Comparison of ENCODE assay signal across 22 cellular contexts in the genomic region with DNA sequence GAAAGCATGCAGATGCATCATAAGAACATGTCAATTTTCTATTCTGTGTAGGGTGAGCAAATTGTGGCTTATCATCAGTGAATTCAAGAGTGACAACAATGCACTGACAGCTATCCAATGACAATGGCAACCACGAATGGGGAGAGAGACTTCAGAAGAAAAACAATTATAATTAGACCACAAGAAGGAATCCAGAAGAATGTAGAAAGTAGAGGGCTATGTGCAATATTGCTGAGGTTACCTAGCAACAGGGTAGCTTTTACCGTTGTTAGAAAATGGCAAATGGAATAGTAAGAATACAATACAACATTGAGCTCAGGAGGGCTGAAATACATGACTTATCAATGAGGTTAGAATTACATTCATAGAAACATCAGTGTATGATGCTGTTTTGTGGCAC.
DNase-seq lines count a peak whose midpoint lies in the region; ATAC-seq, FAIRE-seq and TF ChIP-seq lines count a peak whose summit lies in the region.
"Had no signal": no experiment of that assay in that cellular context is flagged by ENCODE, and none has a peak within 500 bp of the region (broad histone marks: within the 10 kb centered on the region; RNA-seq: fewer than 3 reads in every experiment).

No MANE protein-coding gene starts in this region.

- no peak overlapping the region for H3K4me2 ChIP-seq in astrocyte (ENCODE audit: low read length)
- H3K4me2 ChIP-seq in trophoblast cell (ENCODE audit: low read length), result no peak overlapping the region
- H3K4me2 ChIP-seq: A549 had no signal

- no peak overlapping the region for H3K4ac ChIP-seq in trophoblast cell (ENCODE audit: low read depth, low read length)

- no CpG with 5 or more reads among the region's 2 CpGs for WGBS in trophoblast cell (ENCODE audit: extremely low coverage, insufficient coverage, insufficient read length)

- no peak overlapping the region for H4K91ac ChIP-seq in trophoblast cell (ENCODE audit: low read depth, low read length)

- peaks cover 12% of the 10 kb centered on the region for H3K4me1 Mint-ChIP-seq in astrocyte (ENCODE audit: low read depth, unreplicated experiment)
- no peaks in the 10 kb centered on the region for H3K4me1 Mint-ChIP-seq in activated naive CD4-positive, alpha-beta T cell treated with anti-CD3 and anti-CD28 coated beads, Interleukin-2, amount 10 ng/mL, durations not matched to agents 7 days and 5 days

- no peak overlapping the region for H2BK12ac ChIP-seq in trophoblast cell (ENCODE audit: low read length)

- H2BK5ac ChIP-seq in trophoblast cell (ENCODE audit: low read depth, low read length, poor library complexity), result no peak overlapping the region

- H3K9me3 Mint-ChIP-seq in astrocyte (ENCODE audit: unreplicated experiment), result peaks cover 2% of the 10 kb centered on the region
- H3K9me3 Mint-ChIP-seq in activated naive CD4-positive, alpha-beta T cell treated with anti-CD3 and anti-CD28 coated beads, Interleukin-2, amount 10 ng/mL, durations not matched to agents 7 days and 5 days, result no peaks in the 10 kb centered on the region
- H3K9me3 Mint-ChIP-seq: HFFc6 had no signal

- no peak overlapping the region for H3K14ac ChIP-seq in trophoblast cell (ENCODE audit: low read length)

- H3K18ac ChIP-seq in trophoblast cell (ENCODE audit: low read length), result no peak overlapping the region

- H4K12ac ChIP-seq in trophoblast cell (ENCODE audit: low read depth, low read length), result no peak overlapping the region

- H3K23ac ChIP-seq in trophoblast cell (ENCODE audit: low read length), result no peak overlapping the region

- peak; percentile 13 for DNase-seq in LHCN-M2 (ENCODE audit: low read depth)
- DNase-seq in astrocyte (ENCODE audit: low read depth), result no peak
- DNase-seq in fibroblast of peridontal ligament (ENCODE audit: extremely low read depth), result peak; percentile 51
- peak; percentile 49 to 86 for DNase-seq in trophoblast cell
- DNase-seq in activated naive CD4-positive, alpha-beta T cell treated with anti-CD3 and anti-CD28 coated beads, Interleukin-2, amount 10 ng/mL, durations not matched to agents 7 days and 5 days, result no peak
- DNase-seq in T-helper 9 cell, result no peak
- no peak for DNase-seq in brain microvascular endothelial cell
- DNase-seq: CD8-positive, alpha-beta T cell; COR-L47; DMS153; DMS79 treated with DMSO at 0.1 percent for 48 hours; EL; HCEC 1CT; HFFc6 had no signal

- no peaks in the 10 kb centered on the region for H3K79me1 ChIP-seq in trophoblast cell (ENCODE audit: low read length)

- H3K9me3 ChIP-seq in astrocyte (ENCODE audit: insufficient read depth, low read depth, low read length), result no peaks in the 10 kb centered on the region
- H3K9me3 ChIP-seq in trophoblast cell (ENCODE audit: insufficient read depth, low read depth, low read length), result no peaks in the 10 kb centered on the region
- H3K9me3 ChIP-seq: A549 had no signal

- in situ Hi-C loops in brain microvascular endothelial cell (cut with HindIII; ENCODE audit: low pct_ligation_motif_present, low sequenced_read_pairs), result no loop called here

- H4K20me1 ChIP-seq in astrocyte (ENCODE audit: insufficient read depth, low read length), result no peaks in the 10 kb centered on the region

- peak overlapping the region; percentile 28 for H3K27ac Mint-ChIP-seq in astrocyte (ENCODE audit: unreplicated experiment)
- H3K27ac Mint-ChIP-seq in activated naive CD4-positive, alpha-beta T cell treated with anti-CD3 and anti-CD28 coated beads, Interleukin-2, amount 10 ng/mL, durations not matched to agents 7 days and 5 days, result no peak overlapping the region
- H3K27ac Mint-ChIP-seq: CD14-positive monocyte; CD8-positive, alpha-beta T cell; HFFc6 had no signal

- H3K4me3 ChIP-seq in astrocyte (ENCODE audit: insufficient read depth, low read depth, low read length) (no peak overlapping the region), trophoblast cell (ENCODE audit: low read depth, low read length) (no peak overlapping the region), brain microvascular endothelial cell (ENCODE audit: low read depth, low read length) (no peak overlapping the region)
- H3K4me3 ChIP-seq: A549 had no signal

- H3K36me3 ChIP-seq in astrocyte (ENCODE audit: insufficient read depth, low read length) (no peaks in the 10 kb centered on the region), trophoblast cell (ENCODE audit: control insufficient read depth in 1 of 2, insufficient read depth in 2 of 2, low read length in 2 of 2) (no peaks in the 10 kb centered on the region), brain microvascular endothelial cell (replicated peaks) (no peaks in the 10 kb centered on the region)

- H3K9ac ChIP-seq in astrocyte (ENCODE audit: low read length) (no peak overlapping the region), trophoblast cell (ENCODE audit: low read length) (no peak overlapping the region)

- FAIRE-seq in astrocyte (lab: Jason Lieb, UNC), result no peak
- FAIRE-seq: A549, D721Med, G401.6, GM12891, HepG2, HTR-8/SVneo had no signal

- ATAC-seq in GM18858 (IDR thresholded peaks at IDR 0.05; ENCODE audit: unreplicated experiment), result no peak
- ATAC-seq: A549; CD8-positive, alpha-beta T cell; HepG2 had no signal

- TF ChIP-seq CTCF in astrocyte (IDR thresholded peaks at IDR 0.05; ENCODE audit: insufficient read depth, low read depth, low read length), result no peak
- no peak for TF ChIP-seq CTCF in brain microvascular endothelial cell (IDR thresholded peaks at IDR 0.05; ENCODE audit: low read depth, low read length, missing control alignments)

- no peak overlapping the region for H4K8ac ChIP-seq in trophoblast cell (ENCODE audit: low read depth, low read length)

- H2AFZ ChIP-seq in astrocyte (ENCODE audit: low read depth, low read length), result no peak overlapping the region
- no peak overlapping the region for H2AFZ ChIP-seq in trophoblast cell (ENCODE audit: insufficient read depth, low read length, poor library complexity)

- no peaks in the 10 kb centered on the region for H3K79me2 ChIP-seq in astrocyte (ENCODE audit: insufficient read depth, low read length)
- no peaks in the 10 kb centered on the region for H3K79me2 ChIP-seq in trophoblast cell (ENCODE audit: control insufficient read depth, insufficient read depth, low read length, poor library complexity)

- CTCF ChIA-PET in activated naive CD4-positive, alpha-beta T cell treated with anti-CD3 and anti-CD28 coated beads, Interleukin-2, amount 10 ng/mL, durations not matched to agents 7 days and 5 days (lab: Charles Lee), result no interaction called here

- no peak overlapping the region for H3K4me3 Mint-ChIP-seq in astrocyte (ENCODE audit: unreplicated experiment)
- H3K4me3 Mint-ChIP-seq in activated naive CD4-positive, alpha-beta T cell treated with anti-CD3 and anti-CD28 coated beads, Interleukin-2, amount 10 ng/mL, durations not matched to agents 7 days and 5 days, result no peak overlapping the region
- H3K4me3 Mint-ChIP-seq: CD14-positive monocyte; CD8-positive, alpha-beta T cell; HFFc6 had no signal

- no peaks in the 10 kb centered on the region for H3K27me3 ChIP-seq in astrocyte (ENCODE audit: insufficient read depth, low read length)
- no peaks in the 10 kb centered on the region for H3K27me3 ChIP-seq in trophoblast cell (ENCODE audit: insufficient read depth, low read length)
- no peaks in the 10 kb centered on the region for H3K27me3 ChIP-seq in brain microvascular endothelial cell (replicated peaks)

- H3K27me3 Mint-ChIP-seq in astrocyte (ENCODE audit: low read depth, unreplicated experiment), result peaks cover 2% of the 10 kb centered on the region
- no peaks in the 10 kb centered on the region for H3K27me3 Mint-ChIP-seq in activated naive CD4-positive, alpha-beta T cell treated with anti-CD3 and anti-CD28 coated beads, Interleukin-2, amount 10 ng/mL, durations not matched to agents 7 days and 5 days

- no peak overlapping the region for H2BK120ac ChIP-seq in trophoblast cell (ENCODE audit: insufficient read depth, low read length, poor library complexity)

- H3K4me1 ChIP-seq in astrocyte (ENCODE audit: insufficient read depth, low read length) (no peaks in the 10 kb centered on the region), trophoblast cell (ENCODE audit: control insufficient read depth in 1 of 2, insufficient read depth in 2 of 2, low read length in 2 of 2) (no peaks in the 10 kb centered on the region)

- H2AK5ac ChIP-seq in trophoblast cell (ENCODE audit: low read length), result no peak overlapping the region

- H3K27ac ChIP-seq in astrocyte (ENCODE audit: low read depth, low read length), result no peak overlapping the region
- H3K27ac ChIP-seq in trophoblast cell (ENCODE audit: low read depth, low read length), result no peak overlapping the region
- no peak overlapping the region for H3K27ac ChIP-seq in brain microvascular endothelial cell
- H3K27ac ChIP-seq: A549 had no signal

- no peaks in the 10 kb centered on the region for H3K36me3 Mint-ChIP-seq in astrocyte (ENCODE audit: low read depth, unreplicated experiment)
- H3K36me3 Mint-ChIP-seq in activated naive CD4-positive, alpha-beta T cell treated with anti-CD3 and anti-CD28 coated beads, Interleukin-2, amount 10 ng/mL, durations not matched to agents 7 days and 5 days, result no peaks in the 10 kb centered on the region
- H3K36me3 Mint-ChIP-seq: CD14-positive monocyte; CD8-positive, alpha-beta T cell had no signal

Comparison
In these comparisons a context has a peak if more than half of its experiments do, and no peak if none do; other contexts are left out.
1. DNase-seq: peak in LHCN-M2 (single experiment), fibroblast of peridontal ligament (single experiment) and trophoblast cell (2 of 2); none in astrocyte (single experiment), activated naive CD4-positive, alpha-beta T cell treated with anti-CD3 and anti-CD28 coated beads, Interleukin-2, amount 10 ng/mL, durations not matched to agents 7 days and 5 days (single experiment), T-helper 9 cell (single experiment) and brain microvascular endothelial cell (single experiment).